22 cellular contexts compared by ENCODE assay signal in the genomic region with DNA sequence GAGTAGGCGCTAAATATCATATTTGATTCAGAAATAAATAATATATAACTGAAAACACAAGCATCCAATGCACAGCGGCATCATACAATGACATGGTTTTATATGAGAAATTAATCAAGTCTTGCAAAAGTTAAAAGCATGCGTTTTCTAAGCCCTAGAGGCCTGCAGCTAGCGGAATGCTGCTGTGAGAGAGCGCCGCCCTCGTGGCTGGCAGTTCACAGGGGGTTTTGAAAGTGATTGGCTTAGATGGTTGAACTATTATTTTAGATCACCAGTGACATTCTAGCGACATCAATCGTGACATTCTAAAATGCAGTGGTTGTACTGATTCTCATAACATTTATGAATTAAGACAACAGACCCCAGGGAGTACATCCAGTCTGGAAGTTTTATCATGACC.
"Had no signal": no experiment of that assay in that cellular context is flagged by ENCODE, and none has a peak within 500 bp of the region (broad histone marks: within the 10 kb centered on the region; RNA-seq: fewer than 3 reads in every experiment).

No MANE protein-coding gene starts in this region.

- H3K27me3 ChIP-seq: cardiac muscle cell had no signal

- H3K4me3 ChIP-seq: cardiac muscle cell, SK-N-MC had no signal

- DNase-seq: activated CD4-positive, alpha-beta memory T cell treated with anti-CD3 and anti-CD28 coated beads, Interleukin-2, amount 10 ng/mL, durations not matched to agents 7 days and 5 days; activated CD4-positive, alpha-beta T cell treated with anti-CD3 and anti-CD28 coated beads for 36 hours; activated CD4-positive, alpha-beta T cell treated with anti-CD3 and anti-CD28 coated beads, Interleukin-2, amount 50 U/mL, for 1 hour; activated gamma-delta T cell; activated naive CD4-positive, alpha-beta T cell treated with anti-CD3 and anti-CD28 coated beads for 36 hours; activated T-cell treated with anti-CD3 and anti-CD28 coated beads for 4 hours; activated T-cell treated with anti-CD3 and anti-CD28 coated beads, Interleukin-2, amount 50 U/mL, for 48 hours; amygdala; NCI-H1092 treated with DMSO at 0.1 percent for 48 hours; NCI-H1417 treated with DMSO at 0.1 percent for 48 hours; NCI-H1694; NCI-H2029 treated with DMSO at 0.1 percent for 48 hours; NCI-H510A treated with DMSO at 0.1 percent for 48 hours; RPMI8226; T-helper 1 cell; WERI-Rb-1 had no signal

- H3K27me3 Mint-ChIP-seq: activated CD4-positive, alpha-beta memory T cell treated with anti-CD3 and anti-CD28 coated beads, Interleukin-2, amount 10 ng/mL, durations not matched to agents 7 days and 5 days; activated CD4-positive, alpha-beta T cell treated with anti-CD3 and anti-CD28 coated beads for 36 hours; activated naive CD8-positive, alpha-beta T cell; activated T-helper 17 cell treated with anti-CD3 and anti-CD28 coated beads, Interleukin-2, amount 50 U/mL, for 72 hours had no signal

- H3K4me1 Mint-ChIP-seq: activated CD4-positive, alpha-beta memory T cell treated with anti-CD3 and anti-CD28 coated beads, Interleukin-2, amount 10 ng/mL, durations not matched to agents 7 days and 5 days; activated CD4-positive, alpha-beta T cell treated with anti-CD3 and anti-CD28 coated beads for 36 hours; activated T-helper 17 cell treated with anti-CD3 and anti-CD28 coated beads, Interleukin-2, amount 50 U/mL, for 72 hours had no signal

- ATAC-seq: activated CD4-positive, alpha-beta T cell treated with anti-CD3 and anti-CD28 coated beads for 36 hours; activated T-helper 17 cell treated with anti-CD3 and anti-CD28 coated beads, Interleukin-2, amount 50 U/mL, for 72 hours; Right ventricle myocardium inferior had no signal

- H3K36me3 Mint-ChIP-seq: activated naive CD8-positive, alpha-beta T cell; brain had no signal

- H3K4me3 Mint-ChIP-seq: activated CD4-positive, alpha-beta memory T cell treated with anti-CD3 and anti-CD28 coated beads, Interleukin-2, amount 10 ng/mL, durations not matched to agents 7 days and 5 days; activated CD4-positive, alpha-beta T cell treated with anti-CD3 and anti-CD28 coated beads for 36 hours; activated naive CD4-positive, alpha-beta T cell treated with anti-CD3 and anti-CD28 coated beads for 36 hours; activated naive CD8-positive, alpha-beta T cell; activated T-helper 17 cell treated with anti-CD3 and anti-CD28 coated beads, Interleukin-2, amount 50 U/mL, for 72 hours; brain had no signal

- H3K27ac Mint-ChIP-seq: activated CD4-positive, alpha-beta memory T cell treated with anti-CD3 and anti-CD28 coated beads, Interleukin-2, amount 10 ng/mL, durations not matched to agents 7 days and 5 days; activated CD4-positive, alpha-beta T cell treated with anti-CD3 and anti-CD28 coated beads for 36 hours; activated naive CD4-positive, alpha-beta T cell treated with anti-CD3 and anti-CD28 coated beads for 36 hours; activated naive CD8-positive, alpha-beta T cell; activated T-helper 17 cell treated with anti-CD3 and anti-CD28 coated beads, Interleukin-2, amount 50 U/mL, for 72 hours; brain had no signal

- H3K27ac ChIP-seq: cardiac muscle cell, SK-N-MC, WERI-Rb-1 had no signal

- H3K9me3 Mint-ChIP-seq: activated naive CD4-positive, alpha-beta T cell treated with anti-CD3 and anti-CD28 coated beads for 36 hours had no signal

- H3K36me3 ChIP-seq: cardiac muscle cell, WERI-Rb-1 had no signal
